In the genomic region with DNA sequence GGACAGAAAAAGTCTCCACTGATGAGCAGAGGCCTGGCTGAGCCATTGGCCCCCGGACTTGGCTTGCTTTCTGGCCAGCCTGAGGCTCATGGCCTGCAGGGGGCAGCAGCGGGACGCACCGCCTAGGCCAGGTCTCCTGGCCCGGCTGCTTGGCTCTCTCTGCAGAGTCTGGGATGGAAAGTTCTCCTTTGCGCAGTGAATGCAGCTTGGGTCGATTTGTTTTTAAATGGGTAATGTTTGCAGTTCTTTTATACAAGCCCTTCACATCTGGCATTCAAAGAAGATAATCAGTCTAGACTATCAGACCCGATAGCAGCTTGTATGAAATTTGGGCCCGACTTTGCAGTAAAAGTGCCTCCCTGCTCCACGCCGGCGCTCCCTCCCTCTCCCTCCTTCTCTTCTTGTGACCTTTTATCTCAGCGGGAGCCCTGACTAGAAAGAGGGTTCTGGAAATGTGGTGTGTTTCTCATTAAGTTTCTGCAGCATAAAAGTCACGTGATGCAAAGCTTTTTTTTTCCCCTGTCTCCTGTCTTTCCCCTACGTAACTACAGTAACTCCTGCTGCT, we compare ENCODE assay signal across 1 cellular context.
TF ChIP-seq lines count a peak whose summit lies in the region.

No MANE protein-coding gene starts in this region.

TF ChIP-seq in HepG2, 621 proteins besides CTCF, POLR2A, EP300 and RAD21 (continued from another document):
- peak; percentile 54; the same call in 1 of the 2 replicates for TF ChIP-seq ZFP91 (CRISPR knock-in tag; IDR thresholded peaks at IDR 0.05; ENCODE audit: borderline replicate concordance)
- TF ChIP-seq ZMYM4 (CRISPR knock-in tag; IDR thresholded peaks at IDR 0.05) = 0 out of 2 replicates have a peak, but pooled peaks have one; percentile 21
- peak; percentile 46 for TF ChIP-seq YY1 (IDR thresholded peaks at IDR 0.05; ENCODE audit: insufficient read depth, insufficient replicate concordance, low read depth, low read length)
- TF ChIP-seq ZNF296 (CRISPR knock-in tag; conservative IDR thresholded peaks at IDR 0.05) = no peak
- TF ChIP-seq ZFY (CRISPR knock-in tag; IDR thresholded peaks at IDR 0.05) = peak; percentile 48; the same call in 1 of the 2 replicates
- TF ChIP-seq SP2 (CRISPR knock-in tag; IDR thresholded peaks at IDR 0.05) = no peak
- peak; percentile 39; the same call in 1 of the 2 replicates for TF ChIP-seq GABPB1 (CRISPR knock-in tag; IDR thresholded peaks at IDR 0.05)
- TF ChIP-seq KLF6 (CRISPR knock-in tag; IDR thresholded peaks at IDR 0.05) = no peak
- no peak for TF ChIP-seq ZNF816 (CRISPR knock-in tag; IDR thresholded peaks at IDR 0.05; ENCODE audit: borderline replicate concordance)
- TF ChIP-seq ZNF367 (CRISPR knock-in tag; IDR thresholded peaks at IDR 0.05; ENCODE audit: borderline replicate concordance) = no peak
- peak; percentile 31; the same call in 1 of the 2 replicates for TF ChIP-seq IRF2 (CRISPR knock-in tag; IDR thresholded peaks at IDR 0.05)
- no peak for TF ChIP-seq LCORL (IDR thresholded peaks at IDR 0.05)
- TF ChIP-seq LCORL (CRISPR knock-in tag; IDR thresholded peaks at IDR 0.05) = peak; percentile 39; the same call in 1 of the 2 replicates
- 0 out of 2 replicates have a peak, but pooled peaks have one; percentile 11 for TF ChIP-seq BCL6 (CRISPR knock-in tag; IDR thresholded peaks at IDR 0.05)
- no peak for TF ChIP-seq NFYB (CRISPR knock-in tag; IDR thresholded peaks at IDR 0.05)
- TF ChIP-seq, protein P1, sequence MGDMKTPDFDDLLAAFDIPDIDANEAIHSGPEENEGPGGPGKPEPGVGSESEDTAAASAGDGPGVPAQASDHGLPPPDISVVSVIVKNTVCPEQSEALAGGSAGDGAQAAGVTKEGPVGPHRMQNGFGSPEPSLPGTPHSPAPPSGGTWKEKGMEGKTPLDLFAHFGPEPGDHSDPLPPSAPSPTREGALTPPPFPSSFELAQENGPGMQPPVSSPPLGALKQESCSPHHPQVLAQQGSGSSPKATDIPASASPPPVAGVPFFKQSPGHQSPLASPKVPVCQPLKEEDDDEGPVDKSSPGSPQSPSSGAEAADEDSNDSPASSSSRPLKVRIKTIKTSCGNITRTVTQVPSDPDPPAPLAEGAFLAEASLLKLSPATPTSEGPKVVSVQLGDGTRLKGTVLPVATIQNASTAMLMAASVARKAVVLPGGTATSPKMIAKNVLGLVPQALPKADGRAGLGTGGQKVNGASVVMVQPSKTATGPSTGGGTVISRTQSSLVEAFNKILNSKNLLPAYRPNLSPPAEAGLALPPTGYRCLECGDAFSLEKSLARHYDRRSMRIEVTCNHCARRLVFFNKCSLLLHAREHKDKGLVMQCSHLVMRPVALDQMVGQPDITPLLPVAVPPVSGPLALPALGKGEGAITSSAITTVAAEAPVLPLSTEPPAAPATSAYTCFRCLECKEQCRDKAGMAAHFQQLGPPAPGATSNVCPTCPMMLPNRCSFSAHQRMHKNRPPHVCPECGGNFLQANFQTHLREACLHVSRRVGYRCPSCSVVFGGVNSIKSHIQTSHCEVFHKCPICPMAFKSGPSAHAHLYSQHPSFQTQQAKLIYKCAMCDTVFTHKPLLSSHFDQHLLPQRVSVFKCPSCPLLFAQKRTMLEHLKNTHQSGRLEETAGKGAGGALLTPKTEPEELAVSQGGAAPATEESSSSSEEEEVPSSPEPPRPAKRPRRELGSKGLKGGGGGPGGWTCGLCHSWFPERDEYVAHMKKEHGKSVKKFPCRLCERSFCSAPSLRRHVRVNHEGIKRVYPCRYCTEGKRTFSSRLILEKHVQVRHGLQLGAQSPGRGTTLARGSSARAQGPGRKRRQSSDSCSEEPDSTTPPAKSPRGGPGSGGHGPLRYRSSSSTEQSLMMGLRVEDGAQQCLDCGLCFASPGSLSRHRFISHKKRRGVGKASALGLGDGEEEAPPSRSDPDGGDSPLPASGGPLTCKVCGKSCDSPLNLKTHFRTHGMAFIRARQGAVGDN (CRISPR knock-in tag; IDR thresholded peaks at IDR 0.05) = peak; percentile 50
- no peak for TF ChIP-seq SOX6 (IDR thresholded peaks at IDR 0.05)
- TF ChIP-seq SOX6 (CRISPR knock-in tag; IDR thresholded peaks at IDR 0.05) = peak; percentile 34; the same call in 1 of the 2 replicates
- TF ChIP-seq, protein P2, sequence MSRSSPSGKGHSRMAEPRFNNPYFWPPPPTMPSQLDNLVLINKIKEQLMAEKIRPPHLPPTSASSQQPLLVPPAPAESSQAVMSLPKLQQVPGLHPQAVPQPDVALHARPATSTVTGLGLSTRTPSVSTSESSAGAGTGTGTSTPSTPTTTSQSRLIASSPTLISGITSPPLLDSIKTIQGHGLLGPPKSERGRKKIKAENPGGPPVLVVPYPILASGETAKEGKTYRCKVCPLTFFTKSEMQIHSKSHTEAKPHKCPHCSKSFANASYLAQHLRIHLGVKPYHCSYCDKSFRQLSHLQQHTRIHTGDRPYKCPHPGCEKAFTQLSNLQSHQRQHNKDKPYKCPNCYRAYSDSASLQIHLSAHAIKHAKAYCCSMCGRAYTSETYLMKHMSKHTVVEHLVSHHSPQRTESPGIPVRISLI (CRISPR knock-in tag; IDR thresholded peaks at IDR 0.05; ENCODE audit: borderline replicate concordance) = no peak
- no peak for TF ChIP-seq ZNF790 (CRISPR knock-in tag; IDR thresholded peaks at IDR 0.05; ENCODE audit: borderline replicate concordance)
- no peak for TF ChIP-seq TFAP4 (IDR thresholded peaks at IDR 0.05; ENCODE audit: borderline replicate concordance, low read depth)
- no peak for TF ChIP-seq HNF4G (IDR thresholded peaks at IDR 0.05; ENCODE audit: borderline replicate concordance, low read depth, low read length)
- no peak for TF ChIP-seq HNF4G (CRISPR knock-in tag; IDR thresholded peaks at IDR 0.05; ENCODE audit: borderline replicate concordance, low read depth)
- TF ChIP-seq STAT5B (CRISPR knock-in tag; IDR thresholded peaks at IDR 0.05) = 0 out of 2 replicates have a peak, but pooled peaks have one; percentile 11
- TF ChIP-seq USF2 (IDR thresholded peaks at IDR 0.05; ENCODE audit: low read depth, low read length) = peak; percentile 38; the same call in 1 of the 2 replicates
- TF ChIP-seq USF2 (CRISPR knock-in tag; IDR thresholded peaks at IDR 0.05; ENCODE audit: borderline replicate concordance) = no peak
- peak; percentile 36; the same call in 1 of the 2 replicates for TF ChIP-seq SMC3 (IDR thresholded peaks at IDR 0.05; ENCODE audit: low read length)
- TF ChIP-seq STAG1 (CRISPR knock-in tag; IDR thresholded peaks at IDR 0.05) = peak; percentile 97
- 0 out of 2 replicates have a peak, but pooled peaks have one; percentile 27 for TF ChIP-seq BHLHE40 (IDR thresholded peaks at IDR 0.05; ENCODE audit: low read length)
- peak; percentile 74; the same call in 1 of the 2 replicates for TF ChIP-seq FOXC1 (CRISPR knock-in tag; IDR thresholded peaks at IDR 0.05; ENCODE audit: borderline replicate concordance)
- peak; percentile 76 for TF ChIP-seq RAD51 (IDR thresholded peaks at IDR 0.05; ENCODE audit: borderline replicate concordance)
- 0 out of 2 replicates have a peak, but pooled peaks have one; percentile 40 for TF ChIP-seq SALL1 (CRISPR knock-in tag; IDR thresholded peaks at IDR 0.05)
- peak; percentile 38 for TF ChIP-seq TEAD3 (CRISPR knock-in tag; optimal IDR thresholded peaks at IDR 0.05; ENCODE audit: borderline replicate concordance)
- no peak for TF ChIP-seq JUNB (CRISPR knock-in tag; IDR thresholded peaks at IDR 0.05; ENCODE audit: borderline replicate concordance)
- TF ChIP-seq LRRFIP1 (CRISPR knock-in tag; conservative IDR thresholded peaks at IDR 0.05) = no peak
- 0 out of 2 replicates have a peak, but pooled peaks have one; percentile 36 for TF ChIP-seq FOSL2 (CRISPR knock-in tag; IDR thresholded peaks at IDR 0.05)
